ENCODE assay signal across 8 cellular contexts in the genomic region with DNA sequence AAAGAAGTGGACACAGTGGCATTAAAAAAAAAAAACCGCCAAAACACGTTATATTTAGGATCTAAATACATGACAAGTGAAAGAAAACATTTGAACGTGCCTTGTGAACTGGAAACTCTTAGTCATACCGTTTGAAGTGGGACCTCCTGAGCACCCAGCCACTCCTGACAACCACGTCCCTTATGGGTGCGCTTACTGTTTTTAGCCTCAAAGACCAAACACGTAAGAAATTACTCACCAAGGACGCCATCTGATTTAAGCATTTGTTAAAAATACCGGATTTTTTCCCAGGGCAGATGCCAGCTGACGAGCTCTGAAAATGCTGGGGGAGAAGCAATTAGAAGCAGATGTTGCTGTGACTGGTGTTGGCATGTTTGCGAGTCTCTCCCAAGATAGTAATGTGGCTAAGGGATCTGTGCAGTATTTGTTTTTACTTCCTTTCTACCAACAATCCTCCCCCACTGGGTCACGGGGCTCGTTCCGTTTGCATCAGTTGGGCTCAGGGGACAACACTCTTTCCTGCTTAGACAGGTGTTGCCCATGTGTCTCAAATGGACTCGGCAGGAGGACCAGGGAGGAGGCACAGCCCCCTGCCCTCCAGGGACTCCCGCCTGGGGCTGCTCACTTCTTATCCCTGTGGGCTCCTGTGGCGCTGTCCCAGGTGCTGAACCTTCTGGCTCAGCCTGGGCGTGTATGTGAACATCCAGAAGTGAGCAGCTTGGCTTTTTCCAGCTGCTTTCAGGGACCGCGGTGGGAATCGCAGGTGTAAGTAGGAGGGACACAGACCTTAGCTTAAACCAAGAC.
DNase-seq lines count a peak whose midpoint lies in the region; ATAC-seq and TF ChIP-seq lines count a peak whose summit lies in the region.

No MANE protein-coding gene starts in this region.

- H3K27ac ChIP-seq in neural progenitor cell = no peak overlapping the region
- no peak overlapping the region for H3K27ac ChIP-seq in aorta (ENCODE audit: low read depth in 1 of 2, low read length in 2 of 2)

- no peak overlapping the region for H3K4me3 ChIP-seq in neural progenitor cell
- no peak overlapping the region for H3K4me3 ChIP-seq in aorta (ENCODE audit: low read length in 2 of 2)

- H3K9me3 ChIP-seq in neural progenitor cell (ENCODE audit: low read depth) (no peaks in the 10 kb centered on the region), aorta (ENCODE audit: control insufficient read depth, low read length) (no peaks in the 10 kb centered on the region)

- H2AFZ ChIP-seq in neural progenitor cell (replicated peaks) = no peak overlapping the region

- no peaks in the 10 kb centered on the region for H3K27me3 Mint-ChIP-seq in activated CD4-positive, alpha-beta memory T cell treated with anti-CD3 and anti-CD28 coated beads for 36 hours
- H3K27me3 Mint-ChIP-seq in endothelial cell (ENCODE audit: unreplicated experiment) (no peaks in the 10 kb centered on the region), neural progenitor cell (ENCODE audit: insufficient read depth, low read depth) (peaks cover 6% of the 10 kb centered on the region)

- WGBS in aorta, 2 donors = 19 to 27% methylated on average over 21 of the region's 21 CpGs

- H4K20me1 ChIP-seq in neural progenitor cell (ENCODE audit: low read depth) = peaks cover 34% of the 10 kb centered on the region

- peak; percentile 64 for DNase-seq in NCI-H82 (lab: John Stamatoyannopoulos, UW)
- DNase-seq in NCI-H82 treated with DMSO at 0.1 percent for 48 hours (lab: John Stamatoyannopoulos, UW; ENCODE audit: unreplicated experiment) = no peak
- peak; percentile 32 for DNase-seq in NCI-H226
- DNase-seq in activated CD4-positive, alpha-beta memory T cell treated with anti-CD3 and anti-CD28 coated beads for 36 hours = peak; percentile 72
- peak; percentile 87 for DNase-seq in endothelial cell (ENCODE audit: low spot score)
- DNase-seq in neural progenitor cell (ENCODE audit: low spot score) = peak; percentile 93
- DNase-seq in aorta = peak; percentile 79 to 91

- peaks cover 16% of the 10 kb centered on the region for H3K4me1 Mint-ChIP-seq in activated CD4-positive, alpha-beta memory T cell treated with anti-CD3 and anti-CD28 coated beads for 36 hours (ENCODE audit: low read depth)
- H3K4me1 Mint-ChIP-seq in endothelial cell (ENCODE audit: unreplicated experiment) (no peaks in the 10 kb centered on the region), neural progenitor cell (no peaks in the 10 kb centered on the region)

- H3K4me3 Mint-ChIP-seq in activated CD4-positive, alpha-beta memory T cell treated with anti-CD3 and anti-CD28 coated beads for 36 hours = no peak overlapping the region
- no peak overlapping the region for H3K4me3 Mint-ChIP-seq in endothelial cell (ENCODE audit: unreplicated experiment)
- no peak overlapping the region for H3K4me3 Mint-ChIP-seq in neural progenitor cell

- no peak overlapping the region for H3K4me2 ChIP-seq in neural progenitor cell

- no peaks in the 10 kb centered on the region for H3K4me1 ChIP-seq in neural progenitor cell
- H3K4me1 ChIP-seq in aorta (ENCODE audit: control insufficient read depth in 1 of 2, insufficient read depth in 2 of 2, low read length in 2 of 2) = no peaks in the 10 kb centered on the region

- POLR2A ChIA-PET in activated CD4-positive, alpha-beta memory T cell treated with anti-CD3 and anti-CD28 coated beads for 36 hours (lab: Charles Lee) = no interaction called here

- H3K36me3 Mint-ChIP-seq in activated CD4-positive, alpha-beta memory T cell treated with anti-CD3 and anti-CD28 coated beads for 36 hours = peaks cover 21% of the 10 kb centered on the region
- H3K36me3 Mint-ChIP-seq in endothelial cell (ENCODE audit: low read depth, unreplicated experiment) = no peaks in the 10 kb centered on the region
- no peaks in the 10 kb centered on the region for H3K36me3 Mint-ChIP-seq in neural progenitor cell

- no peaks in the 10 kb centered on the region for H3K9me3 Mint-ChIP-seq in activated CD4-positive, alpha-beta memory T cell treated with anti-CD3 and anti-CD28 coated beads for 36 hours
- H3K9me3 Mint-ChIP-seq in endothelial cell (ENCODE audit: unreplicated experiment) (no peaks in the 10 kb centered on the region), neural progenitor cell (no peaks in the 10 kb centered on the region)

- H3F3A ChIP-seq in neural progenitor cell (ENCODE audit: low read depth) = no peaks in the 10 kb centered on the region

- H3K27me3 ChIP-seq in neural progenitor cell (no peaks in the 10 kb centered on the region), aorta (ENCODE audit: control insufficient read depth in 1 of 2, insufficient read depth in 2 of 2, low read length in 1 of 2) (no peaks in the 10 kb centered on the region)

- CTCF ChIA-PET in activated CD4-positive, alpha-beta memory T cell treated with anti-CD3 and anti-CD28 coated beads for 36 hours (lab: Charles Lee) = no interaction called here

- no peaks in the 10 kb centered on the region for H3K79me2 ChIP-seq in neural progenitor cell (ENCODE audit: low read depth)

- intact Hi-C loops in activated CD4-positive, alpha-beta memory T cell treated with anti-CD3 and anti-CD28 coated beads for 36 hours (cut with micrococcal nuclease) = no loop called here
- intact Hi-C loops in aorta (cut with DNase I) = no loop called here

- no peaks in the 10 kb centered on the region for H3K36me3 ChIP-seq in neural progenitor cell
- no peaks in the 10 kb centered on the region for H3K36me3 ChIP-seq in aorta (ENCODE audit: control insufficient read depth in 1 of 2, insufficient read depth in 2 of 2, low read length in 1 of 2)

- TF ChIP-seq CTCF in endothelial cell (IDR thresholded peaks at IDR 0.05; ENCODE audit: unreplicated experiment) = no peak
- peak; percentile 8 for TF ChIP-seq CTCF in neural progenitor cell (IDR thresholded peaks at IDR 0.05)

- ATAC-seq in HG02885 (IDR thresholded peaks at IDR 0.05; ENCODE audit: poor library complexity, unreplicated experiment) = peak; percentile 71
- no peak for ATAC-seq in aorta (ENCODE audit: low FRiP score)

- no peak overlapping the region for H3K27ac Mint-ChIP-seq in activated CD4-positive, alpha-beta memory T cell treated with anti-CD3 and anti-CD28 coated beads for 36 hours
- no peak overlapping the region for H3K27ac Mint-ChIP-seq in endothelial cell (ENCODE audit: unreplicated experiment)
- no peak overlapping the region for H3K27ac Mint-ChIP-seq in neural progenitor cell

- no peak overlapping the region for H3K9ac ChIP-seq in neural progenitor cell
